In the genomic region with DNA sequence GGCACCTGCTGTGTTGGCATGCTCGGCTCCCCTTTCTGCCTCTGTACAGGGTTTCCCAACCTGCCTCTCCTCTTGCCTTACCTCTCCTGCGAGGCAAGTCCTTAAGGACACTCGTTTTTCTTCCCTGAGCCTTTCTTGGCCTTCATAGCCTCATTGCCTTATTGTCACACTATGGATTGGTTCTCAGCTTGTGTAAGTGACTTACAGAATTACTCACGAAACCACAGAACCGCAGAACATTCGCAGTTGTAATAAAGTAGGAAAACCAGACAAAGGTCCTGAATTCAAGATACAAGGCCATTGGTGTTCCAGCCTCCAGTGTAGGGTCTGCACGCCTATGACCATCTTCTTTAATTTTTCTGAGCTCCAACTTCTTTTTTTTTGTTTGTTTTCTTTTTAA, we compare ENCODE assay signal across 24 cellular contexts.
"Had no signal": no experiment of that assay in that cellular context is flagged by ENCODE, and none has a peak within 500 bp of the region (broad histone marks: within the 10 kb centered on the region; RNA-seq: fewer than 3 reads in every experiment).

No MANE protein-coding gene starts in this region.

- H3K4me3 ChIP-seq: gastrocnemius medialis, lower lobe of right lung, ovary, psoas muscle, sigmoid colon, thoracic aorta, tibial nerve, upper lobe of left lung had no signal

- ATAC-seq: esophagus mucosa; gastrocnemius medialis; left ventricle myocardium superior; lower lobe of right lung; natural killer cell; psoas muscle; right cardiac atrium; stimulated activated naive B cell treated with anti-CD40 and anti-IgM and Interleukin-4, amounts not matched to agents 10 μg/mL and 1 μg/mL and 100 μg/mL, for 72 hours had no signal

- H3K27ac Mint-ChIP-seq: dendritic cell treated with granulocyte-macrophage colony-stimulating factor and Interleukin-4, amounts not matched to agents 40 ng/mL and 50 ng/mL, for 4 days; endodermal cell; natural killer cell; stimulated activated naive B cell treated with anti-CD40 and anti-IgM and Interleukin-4, amounts not matched to agents 10 μg/mL and 1 μg/mL and 100 μg/mL, for 72 hours; stimulated activated naive CD8-positive, alpha-beta T cell treated with anti-CD3 and anti-CD28 coated beads, Interleukin-15, Interleukin-2, amounts not matched to agents 100 ng/mL and 50 ng/mL, for 24 hours had no signal

- H3K36me3 Mint-ChIP-seq: natural killer cell; stimulated activated naive B cell treated with anti-CD40 and anti-IgM and Interleukin-4, amounts not matched to agents 10 μg/mL and 1 μg/mL and 100 μg/mL, for 72 hours had no signal

- FAIRE-seq: keratinocyte, urothelium cell line had no signal

- H3K9me3 Mint-ChIP-seq: dendritic cell treated with granulocyte-macrophage colony-stimulating factor and Interleukin-4, amounts not matched to agents 40 ng/mL and 50 ng/mL, for 4 days; endodermal cell; natural killer cell; stimulated activated naive B cell treated with anti-CD40 and anti-IgM and Interleukin-4, amounts not matched to agents 10 μg/mL and 1 μg/mL and 100 μg/mL, for 72 hours; stimulated activated naive CD8-positive, alpha-beta T cell treated with anti-CD3 and anti-CD28 coated beads, Interleukin-15, Interleukin-2, amounts not matched to agents 100 ng/mL and 50 ng/mL, for 24 hours had no signal

- H3K27ac ChIP-seq: epithelial cell of prostate, gastrocnemius medialis, lower lobe of right lung, ovary, psoas muscle, sigmoid colon, thoracic aorta, tibial nerve, upper lobe of left lung had no signal

- H3K4me1 ChIP-seq: lower lobe of right lung, psoas muscle, tibial nerve, upper lobe of left lung had no signal

- H3K27me3 ChIP-seq: gastrocnemius medialis, ovary, sigmoid colon, tibial nerve, upper lobe of left lung had no signal

- H3K4me1 Mint-ChIP-seq: endodermal cell; natural killer cell; stimulated activated naive B cell treated with anti-CD40 and anti-IgM and Interleukin-4, amounts not matched to agents 10 μg/mL and 1 μg/mL and 100 μg/mL, for 72 hours had no signal

- H3K27me3 Mint-ChIP-seq: dendritic cell treated with granulocyte-macrophage colony-stimulating factor and Interleukin-4, amounts not matched to agents 40 ng/mL and 50 ng/mL, for 4 days; stimulated activated naive B cell treated with anti-CD40 and anti-IgM and Interleukin-4, amounts not matched to agents 10 μg/mL and 1 μg/mL and 100 μg/mL, for 72 hours; stimulated activated naive CD8-positive, alpha-beta T cell treated with anti-CD3 and anti-CD28 coated beads, Interleukin-15, Interleukin-2, amounts not matched to agents 100 ng/mL and 50 ng/mL, for 24 hours had no signal

- H3K9me3 ChIP-seq: gastrocnemius medialis, lower lobe of right lung, ovary, psoas muscle, sigmoid colon, thoracic aorta, tibial nerve, upper lobe of left lung had no signal

- H3K4me3 Mint-ChIP-seq: dendritic cell treated with granulocyte-macrophage colony-stimulating factor and Interleukin-4, amounts not matched to agents 40 ng/mL and 50 ng/mL, for 4 days; endodermal cell; natural killer cell; stimulated activated naive B cell treated with anti-CD40 and anti-IgM and Interleukin-4, amounts not matched to agents 10 μg/mL and 1 μg/mL and 100 μg/mL, for 72 hours; stimulated activated naive CD8-positive, alpha-beta T cell treated with anti-CD3 and anti-CD28 coated beads, Interleukin-15, Interleukin-2, amounts not matched to agents 100 ng/mL and 50 ng/mL, for 24 hours had no signal

- H3K36me3 ChIP-seq: gastrocnemius medialis, lower lobe of right lung, ovary, sigmoid colon, thoracic aorta, tibial nerve, upper lobe of left lung had no signal

- DNase-seq: effector CD8-positive, alpha-beta T cell; endodermal cell; foreskin fibroblast; gastrocnemius medialis; head of caudate nucleus; left ventricle myocardium superior; lower lobe of right lung; natural killer cell; occipital lobe; ovary; posterior cingulate gyrus; psoas muscle; right cardiac atrium; sigmoid colon; stimulated activated naive B cell treated with anti-CD40 and anti-IgM and Interleukin-4, amounts not matched to agents 10 μg/mL and 1 μg/mL and 100 μg/mL, for 72 hours; upper lobe of left lung had no signal
